In the genomic region with DNA sequence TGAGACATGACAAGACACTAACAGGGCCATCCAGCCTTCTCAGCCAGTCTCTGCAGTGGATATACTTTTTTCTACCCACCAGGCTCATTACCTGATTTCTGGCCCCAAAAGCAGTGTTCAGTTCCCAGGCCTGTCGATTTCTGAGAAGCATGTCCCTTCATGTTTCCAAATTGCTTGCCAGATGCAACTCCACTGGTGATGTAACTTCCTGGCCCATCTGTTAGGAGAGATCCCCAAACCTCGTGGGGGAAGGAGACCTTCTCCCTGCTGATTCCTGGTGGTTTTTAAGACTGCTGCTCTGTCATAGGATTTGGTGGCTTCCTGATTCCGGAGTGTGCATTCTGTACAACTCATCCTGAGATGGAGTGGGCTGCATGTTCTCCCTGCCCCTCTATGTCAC, we compare ENCODE assay signal across 1 cellular context.
TF ChIP-seq lines count a peak whose summit lies in the region.

No MANE protein-coding gene starts in this region.

TF ChIP-seq in IMR-90, 13 proteins besides CTCF, POLR2A, EP300 and RAD21 (continued from another document):
- TF ChIP-seq, protein P1, sequence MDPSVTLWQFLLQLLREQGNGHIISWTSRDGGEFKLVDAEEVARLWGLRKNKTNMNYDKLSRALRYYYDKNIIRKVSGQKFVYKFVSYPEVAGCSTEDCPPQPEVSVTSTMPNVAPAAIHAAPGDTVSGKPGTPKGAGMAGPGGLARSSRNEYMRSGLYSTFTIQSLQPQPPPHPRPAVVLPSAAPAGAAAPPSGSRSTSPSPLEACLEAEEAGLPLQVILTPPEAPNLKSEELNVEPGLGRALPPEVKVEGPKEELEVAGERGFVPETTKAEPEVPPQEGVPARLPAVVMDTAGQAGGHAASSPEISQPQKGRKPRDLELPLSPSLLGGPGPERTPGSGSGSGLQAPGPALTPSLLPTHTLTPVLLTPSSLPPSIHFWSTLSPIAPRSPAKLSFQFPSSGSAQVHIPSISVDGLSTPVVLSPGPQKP (IDR thresholded peaks at IDR 0.05; ENCODE audit: borderline replicate concordance, low read depth, low read length) = no peak
- TF ChIP-seq MAFK (IDR thresholded peaks at IDR 0.05; ENCODE audit: low read depth, low read length) (no peak), MAZ (IDR thresholded peaks at IDR 0.05; ENCODE audit: borderline replicate concordance, low read depth, low read length) (no peak), CHD1 (IDR thresholded peaks at IDR 0.05; ENCODE audit: low read depth, low read length) (no peak)
TF ChIP-seq in IMR-90: peak in this region for 0.
